ENCODE assay signal across 8 cellular contexts in genomic region chr17:75404223-75404738, GRCh38. TPM values are rescaled to one million over a fixed set of nuclear protein-coding genes. Genes with fewer than 3 reads are reported as not detected.
DNase-seq lines count a peak whose midpoint lies in the region; ATAC-seq and TF ChIP-seq lines count a peak whose summit lies in the region.

No MANE protein-coding gene starts in this region.

- H3K79me2 ChIP-seq in osteoblast (ENCODE audit: insufficient read depth, low read length): peaks cover 59% of the 10 kb centered on the region

- intact Hi-C loops in heart left ventricle (cut with DNase I): loop anchor here in 9 of 10 donors (1.0 to 10.0 kb wide), 4 partner anchors 81 to 119 kb away; partner anchors contain the start of gene SLC25A19 (in 2 of the 9)

- peak overlapping the region; percentile 87 for H2AFZ ChIP-seq in osteoblast (ENCODE audit: low read length)

- H3K9me3 ChIP-seq in MG63: no peaks in the 10 kb centered on the region
- no peaks in the 10 kb centered on the region for H3K9me3 ChIP-seq in adipocyte (ENCODE audit: control insufficient read depth, low read length)
- H3K9me3 ChIP-seq in heart left ventricle: no peaks in the 10 kb centered on the region
- H3K9me3 ChIP-seq in osteoblast (ENCODE audit: low read depth, low read length): no peaks in the 10 kb centered on the region

- peak overlapping the region; percentile 96 for H3K9ac ChIP-seq in adipocyte (ENCODE audit: low read length)

- peak; percentile 50 to 84 (median 70) for TF ChIP-seq CTCF in heart left ventricle (IDR thresholded peaks at IDR 0.05)
- peak; percentile 97 for TF ChIP-seq CTCF in osteoblast (IDR thresholded peaks at IDR 0.05; ENCODE audit: extremely low read depth, low read depth, low read length)

- DNase-seq in EL: peak; percentile 84
- DNase-seq in MG63: peak; percentile 70
- peak; percentile 81 for DNase-seq in SK-N-DZ (ENCODE audit: low spot score)
- peak; percentile 94 for DNase-seq in adipocyte (ENCODE audit: low read depth)
- DNase-seq in heart left ventricle: peak in 4 of 5 donors; percentile 50 to 61 (median 56)
- peak; percentile 92 for DNase-seq in osteoblast (ENCODE audit: insufficient read length, low spot score, missing footprints)

- WGBS in heart left ventricle, 4 donors: 0 to 1% (median 0%) methylated on average over 15 of the region's 15 CpGs

- H3K4me3 ChIP-seq in MG63 (peak overlapping the region; percentile 99), adipocyte (ENCODE audit: low read length) (peak overlapping the region; percentile 96), heart left ventricle (peak overlapping the region; percentile 67 to 100 (median 96)), osteoblast (ENCODE audit: insufficient read depth, low read length) (peak overlapping the region; percentile 97)

- TF ChIP-seq POLR2A in heart left ventricle (IDR thresholded peaks at IDR 0.05): no peak

- H3K4me1 ChIP-seq in adipocyte (ENCODE audit: control insufficient read depth, insufficient read depth, low read length) (peaks cover 25% of the 10 kb centered on the region), heart left ventricle (peaks cover 2 to 58% (median 27%) of the 10 kb centered on the region in 12 donors), osteoblast (ENCODE audit: insufficient read depth, low read length) (peaks cover 11% of the 10 kb centered on the region)

- H3K36me3 ChIP-seq in MG63 (peaks cover 16% of the 10 kb centered on the region), adipocyte (ENCODE audit: control insufficient read depth, insufficient read depth, low read length, severe bottlenecking) (peaks cover 5% of the 10 kb centered on the region), heart left ventricle (peaks cover 0 to 8% (median 0%) of the 10 kb centered on the region in 9 donors), osteoblast (ENCODE audit: insufficient read depth, low read length) (no peaks in the 10 kb centered on the region)

- H3K27ac ChIP-seq in heart left ventricle (peak overlapping the region in 11 of 12 donors; percentile 82 to 99 (median 94)), osteoblast (ENCODE audit: low read depth, low read length) (peak overlapping the region; percentile 74)

- H3K27me3 ChIP-seq in MG63: peaks cover 3% of the 10 kb centered on the region; the same call in 1 of the 2 replicates
- no peaks in the 10 kb centered on the region for H3K27me3 ChIP-seq in adipocyte (replicated peaks; ENCODE audit: control insufficient read depth, insufficient read depth, low read length)
- no peaks in the 10 kb centered on the region for H3K27me3 ChIP-seq in heart left ventricle
- H3K27me3 ChIP-seq in osteoblast (ENCODE audit: insufficient read depth, low read length): peaks cover 7% of the 10 kb centered on the region

- ATAC-seq in heart left ventricle (peak in 3 of 4 donors; percentile 28 to 44 (median 41)), GM21360 (IDR thresholded peaks at IDR 0.05; ENCODE audit: unreplicated experiment) (no peak), GM21381 (IDR thresholded peaks at IDR 0.05; ENCODE audit: unreplicated experiment) (no peak)

- H4K20me1 ChIP-seq in osteoblast (ENCODE audit: insufficient read depth, low read length): peaks cover 31% of the 10 kb centered on the region

- H3K4me2 ChIP-seq in osteoblast (ENCODE audit: insufficient read depth, low read length): peak overlapping the region; percentile 99

RNA-seq across cellular contexts. Expression of gene GRB2, which starts 1.2 kb away (rescaled TPM):
- 110 and 134 TPM in 2 replicates for total RNA-seq in MG63 (2014; rRNA removed; shearing (Covaris generic); ENCODE audit: low replicate concordance)
- 115 and 116 TPM in 2 replicates for polyA plus RNA-seq in SK-N-DZ (2014; cell fraction: cytosol; rRNA removed)
- polyA plus RNA-seq in SK-N-DZ (2014; cell fraction: nucleus; rRNA removed): 37.0 and 61.0 TPM in 2 replicates
- total RNA-seq in heart left ventricle (100 to 1,000 TPM in 2 of 9 donors, 10 to 100 TPM in 7; 37.2 to 145 (median 67.7) TPM), osteoblast (68.8 and 69.0 TPM in 2 replicates)
- 10 to 100 TPM; 24.5 to 68.2 TPM for polyA plus RNA-seq in heart left ventricle

RNA-seq across cellular contexts. Expression of gene TMEM94, which starts 52.2 kb away (rescaled TPM):
- 10.7 and 12.5 TPM in 2 replicates for total RNA-seq in MG63 (2014; rRNA removed; shearing (Covaris generic); ENCODE audit: low replicate concordance)
- polyA plus RNA-seq in SK-N-DZ (2014; cell fraction: cytosol; rRNA removed): 87.4 and 94.3 TPM in 2 replicates
- polyA plus RNA-seq in SK-N-DZ (2014; cell fraction: nucleus; rRNA removed): 224 and 357 TPM in 2 replicates
- total RNA-seq in heart left ventricle (100 to 1,000 TPM in 1 of 9 donors, 10 to 100 TPM in 8; 35.7 to 130 (median 52.7) TPM), osteoblast (33.3 and 38.0 TPM in 2 replicates)
- polyA plus RNA-seq in heart left ventricle: 10 to 100 TPM; 34.1 to 35.0 TPM

Comparison
In these comparisons a context has a peak if more than half of its experiments do, and no peak if none do; other contexts are left out.
1. ATAC-seq: peak in heart left ventricle (3 of 4); none in GM21360 (single experiment) and GM21381 (single experiment).
2. Peak in every context shown above with its lines, with median percentiles within 50 percentile points of each other: DNase-seq and H3K4me3 ChIP-seq.